Comparison of ENCODE assay signal across 8 cellular contexts in the genomic region with DNA sequence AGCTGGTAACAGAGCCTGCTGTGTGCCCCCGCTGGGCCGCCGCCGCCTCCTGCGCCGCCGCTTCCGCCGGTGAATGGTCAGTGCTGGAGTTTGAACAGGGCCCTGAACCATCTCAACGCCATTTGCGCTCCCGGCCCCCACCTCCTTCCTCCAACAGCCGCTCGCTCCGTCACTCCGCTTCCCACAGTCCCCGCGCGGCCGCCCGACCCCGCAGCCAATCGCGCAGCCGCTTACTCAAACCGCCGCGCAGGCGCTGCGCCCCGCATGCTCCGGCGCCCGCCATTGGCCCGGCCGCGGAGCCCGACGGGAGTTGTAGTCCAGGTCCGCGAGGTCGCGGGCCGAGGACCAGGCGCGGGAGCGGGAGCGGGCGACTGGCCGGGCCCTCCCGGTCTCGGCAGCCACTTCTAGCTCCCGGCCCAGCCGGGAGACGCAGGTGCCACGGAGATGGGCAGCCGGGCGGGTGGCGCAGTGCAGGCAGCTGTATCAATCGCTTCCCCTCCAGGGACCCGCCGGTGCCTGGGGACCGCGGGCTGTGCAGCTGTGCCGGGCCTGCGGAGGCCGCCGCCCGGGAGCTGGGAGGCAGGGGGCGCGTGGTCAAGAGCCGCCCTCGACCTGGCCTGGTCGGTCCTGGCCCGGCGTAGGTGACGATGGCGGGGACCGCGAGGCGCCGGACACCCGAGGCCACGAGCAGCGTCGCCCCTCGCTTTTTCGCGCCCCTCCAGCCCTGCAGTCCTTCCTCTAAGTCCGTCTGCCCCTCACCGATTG. TPM values are rescaled to one million over a fixed set of nuclear protein-coding genes. Genes with fewer than 3 reads are reported as not detected.
DNase-seq lines count a peak whose midpoint lies in the region; ATAC-seq, FAIRE-seq and TF ChIP-seq lines count a peak whose summit lies in the region.

A gene with protein sequence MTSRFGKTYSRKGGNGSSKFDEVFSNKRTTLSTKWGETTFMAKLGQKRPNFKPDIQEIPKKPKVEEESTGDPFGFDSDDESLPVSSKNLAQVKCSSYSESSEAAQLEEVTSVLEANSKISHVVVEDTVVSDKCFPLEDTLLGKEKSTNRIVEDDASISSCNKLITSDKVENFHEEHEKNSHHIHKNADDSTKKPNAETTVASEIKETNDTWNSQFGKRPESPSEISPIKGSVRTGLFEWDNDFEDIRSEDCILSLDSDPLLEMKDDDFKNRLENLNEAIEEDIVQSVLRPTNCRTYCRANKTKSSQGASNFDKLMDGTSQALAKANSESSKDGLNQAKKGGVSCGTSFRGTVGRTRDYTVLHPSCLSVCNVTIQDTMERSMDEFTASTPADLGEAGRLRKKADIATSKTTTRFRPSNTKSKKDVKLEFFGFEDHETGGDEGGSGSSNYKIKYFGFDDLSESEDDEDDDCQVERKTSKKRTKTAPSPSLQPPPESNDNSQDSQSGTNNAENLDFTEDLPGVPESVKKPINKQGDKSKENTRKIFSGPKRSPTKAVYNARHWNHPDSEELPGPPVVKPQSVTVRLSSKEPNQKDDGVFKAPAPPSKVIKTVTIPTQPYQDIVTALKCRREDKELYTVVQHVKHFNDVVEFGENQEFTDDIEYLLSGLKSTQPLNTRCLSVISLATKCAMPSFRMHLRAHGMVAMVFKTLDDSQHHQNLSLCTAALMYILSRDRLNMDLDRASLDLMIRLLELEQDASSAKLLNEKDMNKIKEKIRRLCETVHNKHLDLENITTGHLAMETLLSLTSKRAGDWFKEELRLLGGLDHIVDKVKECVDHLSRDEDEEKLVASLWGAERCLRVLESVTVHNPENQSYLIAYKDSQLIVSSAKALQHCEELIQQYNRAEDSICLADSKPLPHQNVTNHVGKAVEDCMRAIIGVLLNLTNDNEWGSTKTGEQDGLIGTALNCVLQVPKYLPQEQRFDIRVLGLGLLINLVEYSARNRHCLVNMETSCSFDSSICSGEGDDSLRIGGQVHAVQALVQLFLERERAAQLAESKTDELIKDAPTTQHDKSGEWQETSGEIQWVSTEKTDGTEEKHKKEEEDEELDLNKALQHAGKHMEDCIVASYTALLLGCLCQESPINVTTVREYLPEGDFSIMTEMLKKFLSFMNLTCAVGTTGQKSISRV (N-terminal part only) (minus strand): TSS at position 173 of the 765 bp plus-strand sequence. CDS start 3,723 bp downstream, outside the sequence.

- H3K27me3 ChIP-seq in bronchial epithelial cell (ENCODE audit: control insufficient read depth, insufficient read depth, low read length) (no peaks in the 10 kb centered on the region), small intestine (ENCODE audit: control insufficient read depth in 2 of 2, insufficient read depth in 2 of 2, low read length in 2 of 2) (no peaks in the 10 kb centered on the region)

- CTCF ChIA-PET in WTC11 (lab: Charles Lee), result interaction anchor here (0.7 to 2.2 kb wide), 6 partner anchors 13 to 172 kb away, joined by 3 to 17 read pairs (median 4); no protein-coding TSS in a partner anchor

- DNase-seq in AG08395 (ENCODE audit: low spot score) (peak; percentile 99), NCI-H2227 (lab: John Stamatoyannopoulos, UW; ENCODE audit: unreplicated experiment) (peak; percentile 92), WTC11 (ENCODE audit: low spot score) (peak; percentile 95), bronchial epithelial cell (ENCODE audit: low read depth) (peak; percentile 75), iPS-NIHi11 (ENCODE audit: low spot score) (peak; percentile 100), small intestine (peak; percentile 95)

- WGBS in small intestine, 3 donors, result 0% methylated on average over 71 to 91 of the region's 91 CpGs

- H3K36me3 ChIP-seq in bronchial epithelial cell (ENCODE audit: control insufficient read depth, insufficient read depth, low read length) (peaks cover 4% of the 10 kb centered on the region), small intestine (ENCODE audit: control insufficient read depth in 2 of 2, insufficient read depth in 2 of 2, low read length in 2 of 2) (no peaks in the 10 kb centered on the region)

- H3K27ac Mint-ChIP-seq in WTC11, result peak within 1 kb of the TSS; percentile 86

- no peak for TF ChIP-seq CTCF in WTC11 (IDR thresholded peaks at IDR 0.05)
- TF ChIP-seq CTCF in bronchial epithelial cell (IDR thresholded peaks at IDR 0.05; ENCODE audit: insufficient read depth, low read length, severe bottlenecking), result no peak

- H3K9me3 Mint-ChIP-seq in WTC11, result no peaks in the 10 kb centered on the region

- no peak for FAIRE-seq in bronchial epithelial cell (lab: Jason Lieb, UNC)
- FAIRE-seq in small intestine (lab: Jason Lieb, UNC), result no peak

- peak; percentile 97 for ATAC-seq in GM18909 (IDR thresholded peaks at IDR 0.05; ENCODE audit: poor library complexity, unreplicated experiment)
- peak; percentile 95 for ATAC-seq in HG03159 (IDR thresholded peaks at IDR 0.05; ENCODE audit: unreplicated experiment)
- peak; percentile 93 for ATAC-seq in WTC11

- H3K4me1 Mint-ChIP-seq in WTC11, result peaks cover 31% of the 10 kb centered on the region

- peaks cover 0 to 2% of the 10 kb centered on the region in 2 donors for H3K4me1 ChIP-seq in small intestine (ENCODE audit: control insufficient read depth in 2 of 2, insufficient read depth in 1 of 2, low read depth in 1 of 2, low read length in 1 of 2)

- H3K27me3 Mint-ChIP-seq in WTC11 (ENCODE audit: low read depth), result no peaks in the 10 kb centered on the region

- no peaks in the 10 kb centered on the region for H3K9me3 ChIP-seq in small intestine (ENCODE audit: control insufficient read depth, low read depth)

- peaks cover 14% of the 10 kb centered on the region for H3K36me3 Mint-ChIP-seq in WTC11

- POLR2A ChIA-PET in WTC11 (lab: Charles Lee), result interaction anchor here (1.0 to 2.2 kb wide), 4 partner anchors 13 to 132 kb away, joined by 3 to 13 read pairs (median 5); no protein-coding TSS in a partner anchor

- H3K4me3 ChIP-seq in bronchial epithelial cell (ENCODE audit: low read depth, low read length) (peak within 1 kb of the TSS; percentile 91), small intestine (ENCODE audit: low read depth in 1 of 2, low read length in 2 of 2) (peak within 1 kb of the TSS; percentile 95 to 99)

- peak within 1 kb of the TSS; percentile 95 for H3K4me3 Mint-ChIP-seq in WTC11

- H3K27ac ChIP-seq in small intestine (ENCODE audit: low read depth in 1 of 2, low read length in 1 of 2), result peak within 1 kb of the TSS; percentile 94 to 98

TF ChIP-seq in WTC11, 78 proteins besides CTCF, POLR2A, EP300 and RAD21 (continues in another document):
- TF ChIP-seq ZNF423 (CRISPR knock-in tag; IDR thresholded peaks at IDR 0.05) (no peak), ESRRA (CRISPR knock-in tag; IDR thresholded peaks at IDR 0.05; ENCODE audit: borderline replicate concordance) (peak; percentile 38; the same call in 1 of the 2 replicates), ZNF317 (CRISPR knock-in tag; IDR thresholded peaks at IDR 0.05; ENCODE audit: borderline replicate concordance, low read depth) (peak; percentile 33; the same call in 1 of the 2 replicates), FOXP1 (CRISPR knock-in tag; IDR thresholded peaks at IDR 0.05; ENCODE audit: borderline replicate concordance) (peak; percentile 76), ETV6 (CRISPR knock-in tag; IDR thresholded peaks at IDR 0.05) (peak; percentile 74), NFATC4 (CRISPR knock-in tag; IDR thresholded peaks at IDR 0.05) (no peak), MYBL2 (CRISPR knock-in tag; IDR thresholded peaks at IDR 0.05) (peak; percentile 91)
- TF ChIP-seq, protein P1, sequence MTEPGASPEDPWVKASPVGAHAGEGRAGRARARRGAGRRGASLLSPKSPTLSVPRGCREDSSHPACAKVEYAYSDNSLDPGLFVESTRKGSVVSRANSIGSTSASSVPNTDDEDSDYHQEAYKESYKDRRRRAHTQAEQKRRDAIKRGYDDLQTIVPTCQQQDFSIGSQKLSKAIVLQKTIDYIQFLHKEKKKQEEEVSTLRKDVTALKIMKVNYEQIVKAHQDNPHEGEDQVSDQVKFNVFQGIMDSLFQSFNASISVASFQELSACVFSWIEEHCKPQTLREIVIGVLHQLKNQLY (CRISPR knock-in tag; IDR thresholded peaks at IDR 0.05), result no peak
- TF ChIP-seq, protein P2, sequence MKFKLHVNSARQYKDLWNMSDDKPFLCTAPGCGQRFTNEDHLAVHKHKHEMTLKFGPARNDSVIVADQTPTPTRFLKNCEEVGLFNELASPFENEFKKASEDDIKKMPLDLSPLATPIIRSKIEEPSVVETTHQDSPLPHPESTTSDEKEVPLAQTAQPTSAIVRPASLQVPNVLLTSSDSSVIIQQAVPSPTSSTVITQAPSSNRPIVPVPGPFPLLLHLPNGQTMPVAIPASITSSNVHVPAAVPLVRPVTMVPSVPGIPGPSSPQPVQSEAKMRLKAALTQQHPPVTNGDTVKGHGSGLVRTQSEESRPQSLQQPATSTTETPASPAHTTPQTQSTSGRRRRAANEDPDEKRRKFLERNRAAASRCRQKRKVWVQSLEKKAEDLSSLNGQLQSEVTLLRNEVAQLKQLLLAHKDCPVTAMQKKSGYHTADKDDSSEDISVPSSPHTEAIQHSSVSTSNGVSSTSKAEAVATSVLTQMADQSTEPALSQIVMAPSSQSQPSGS (CRISPR knock-in tag; IDR thresholded peaks at IDR 0.05; ENCODE audit: borderline replicate concordance, low read depth), result peak; percentile 62
- TF ChIP-seq, protein P3, sequence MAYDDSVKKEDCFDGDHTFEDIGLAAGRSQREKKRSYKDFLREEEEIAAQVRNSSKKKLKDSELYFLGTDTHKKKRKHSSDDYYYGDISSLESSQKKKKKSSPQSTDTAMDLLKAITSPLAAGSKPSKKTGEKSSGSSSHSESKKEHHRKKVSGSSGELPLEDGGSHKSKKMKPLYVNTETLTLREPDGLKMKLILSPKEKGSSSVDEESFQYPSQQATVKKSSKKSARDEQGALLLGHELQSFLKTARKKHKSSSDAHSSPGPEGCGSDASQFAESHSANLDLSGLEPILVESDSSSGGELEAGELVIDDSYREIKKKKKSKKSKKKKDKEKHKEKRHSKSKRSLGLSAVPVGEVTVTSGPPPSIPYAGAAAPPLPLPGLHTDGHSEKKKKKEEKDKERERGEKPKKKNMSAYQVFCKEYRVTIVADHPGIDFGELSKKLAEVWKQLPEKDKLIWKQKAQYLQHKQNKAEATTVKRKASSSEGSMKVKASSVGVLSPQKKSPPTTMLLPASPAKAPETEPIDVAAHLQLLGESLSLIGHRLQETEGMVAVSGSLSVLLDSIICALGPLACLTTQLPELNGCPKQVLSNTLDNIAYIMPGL (CRISPR knock-in tag; IDR thresholded peaks at IDR 0.05), result peak; percentile 89; the same call in 1 of the 2 replicates

RNA-seq across cellular contexts. Expression of the gene that starts here (rescaled TPM):
- 41.7 to 48.0 TPM (median 41.8 TPM) in 3 replicates for total RNA-seq in WTC11 (2021)
- 41.9 and 62.7 TPM in 2 replicates for total RNA-seq in bronchial epithelial cell
- 10 to 100 TPM; 15.7 to 18.6 (median 18.2) TPM for polyA plus RNA-seq in small intestine

Comparison
In these comparisons a context has a peak if more than half of its experiments do, and no peak if none do; other contexts are left out.
1. Peak in every context shown above with its lines: DNase-seq, ATAC-seq, H3K4me3 ChIP-seq and H3K27ac ChIP-seq.